28 cellular contexts compared by ENCODE assay signal in the genomic region with DNA sequence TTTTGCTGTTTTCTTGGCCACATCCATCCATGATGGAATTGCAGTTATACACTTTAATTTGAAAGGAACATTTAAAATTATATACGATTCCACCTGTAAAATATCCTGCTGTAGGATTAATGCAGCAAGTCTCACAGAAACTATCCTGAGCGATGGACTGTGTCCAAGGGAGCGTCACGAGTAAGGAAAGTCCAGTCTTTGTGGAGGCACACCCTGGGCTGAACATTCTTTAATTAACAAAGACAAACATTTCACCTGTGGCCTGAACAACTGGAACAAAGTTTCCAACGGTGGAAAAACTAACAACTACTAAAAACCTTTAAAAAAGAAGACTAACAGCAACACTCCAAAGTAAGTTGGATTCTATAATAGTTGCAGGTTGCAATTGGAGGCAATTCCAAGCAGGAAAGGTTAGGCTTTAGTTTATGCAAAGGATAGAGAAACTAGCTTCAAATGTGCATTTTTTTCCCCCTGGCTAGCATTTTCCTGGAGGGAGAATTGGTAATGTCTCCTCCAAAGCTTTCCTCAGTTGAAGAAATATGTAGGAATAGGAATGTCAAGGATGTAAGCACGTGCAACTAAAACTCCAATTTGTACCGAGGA. TPM values are rescaled to one million over a fixed set of nuclear protein-coding genes. Genes with fewer than 3 reads are reported as not detected.
A peak's percentile ranks its signal among the peaks of the same experiment; 100 is the strongest.
DNase-seq lines count a peak whose midpoint lies in the region; ATAC-seq and TF ChIP-seq lines count a peak whose summit lies in the region.
"Had no signal": no experiment of that assay in that cellular context is flagged by ENCODE, and none has a peak within 500 bp of the region (broad histone marks: within the 10 kb centered on the region; RNA-seq: fewer than 3 reads in every experiment).

No MANE protein-coding gene starts in this region.

- no peaks in the 10 kb centered on the region for H3K36me3 Mint-ChIP-seq in chondrocyte (ENCODE audit: low read depth)
- H3K36me3 Mint-ChIP-seq: activated CD8-positive, alpha-beta memory T cell treated with anti-CD3 and anti-CD28 coated beads, Interleukin-2, amount 10 ng/mL, durations not matched to agents 7 days and 5 days; CD8-positive, alpha-beta T cell had no signal

- H3K27ac Mint-ChIP-seq in chondrocyte (ENCODE audit: unreplicated experiment): peak overlapping the region; percentile 14
- H3K27ac Mint-ChIP-seq: activated CD4-positive, alpha-beta T cell treated with anti-CD3 and anti-CD28 coated beads, Interleukin-2, amount 10 ng/mL, durations not matched to agents 24 days and 14 days; activated CD8-positive, alpha-beta memory T cell treated with anti-CD3 and anti-CD28 coated beads, Interleukin-2, amount 10 ng/mL, durations not matched to agents 7 days and 5 days; CD8-positive, alpha-beta T cell; nephron progenitor cell; T-helper 1 cell treated with Interleukin-12 subunit alpha and Interleukin-12 subunit beta and Interleukin-4 antibody, amounts not matched to agents 30 μg/mL and 1 μg/mL, for 36 hours had no signal

- 29 to 55% (median 45%) methylated on average over 7 of the region's 7 CpGs for WGBS in stomach, 5 donors

- H3K9me3 ChIP-seq in stomach: no peaks in the 10 kb centered on the region
- H3K9me3 ChIP-seq: gastrocnemius medialis, HAP-1, suprapubic skin, vagina had no signal

- no peak for TF ChIP-seq CTCF in chondrocyte (IDR thresholded peaks at IDR 0.05)
- no peak for TF ChIP-seq CTCF in stomach (IDR thresholded peaks at IDR 0.05)

- H3K27ac ChIP-seq in stomach: peak overlapping the region in 4 of 5 donors; percentile 47 to 73 (median 62)
- H3K27ac ChIP-seq: cardiac muscle cell, gastrocnemius medialis, suprapubic skin, vagina, VCaP had no signal

- H3K27me3 ChIP-seq in stomach: no peaks in the 10 kb centered on the region
- H3K27me3 ChIP-seq: cardiac muscle cell, gastrocnemius medialis, suprapubic skin, vagina had no signal

- H3K4me3 Mint-ChIP-seq in chondrocyte (ENCODE audit: unreplicated experiment): no peak overlapping the region
- H3K4me3 Mint-ChIP-seq: activated CD4-positive, alpha-beta T cell treated with anti-CD3 and anti-CD28 coated beads, Interleukin-2, amount 10 ng/mL, durations not matched to agents 24 days and 14 days; activated CD8-positive, alpha-beta memory T cell treated with anti-CD3 and anti-CD28 coated beads, Interleukin-2, amount 10 ng/mL, durations not matched to agents 7 days and 5 days; CD8-positive, alpha-beta T cell; nephron progenitor cell; T-helper 1 cell treated with Interleukin-12 subunit alpha and Interleukin-12 subunit beta and Interleukin-4 antibody, amounts not matched to agents 30 μg/mL and 1 μg/mL, for 36 hours had no signal

- DNase-seq in HT-29 (ENCODE audit: low spot score): peak; percentile 55
- DNase-seq in chondrocyte (ENCODE audit: low spot score): no peak
- DNase-seq in left kidney (ENCODE audit: low read depth, low spot score): peak; percentile 15
- peak; percentile 83 for DNase-seq in stomach
- no peak for DNase-seq in HCEC 1CT
- no peak for DNase-seq in NCI-H1048 (lab: John Stamatoyannopoulos, UW)
- DNase-seq: activated CD4-positive, alpha-beta T cell treated with anti-CD3 and anti-CD28 coated beads, Interleukin-2, amount 10 ng/mL, durations not matched to agents 24 days and 14 days; activated CD8-positive, alpha-beta memory T cell treated with anti-CD3 and anti-CD28 coated beads, Interleukin-2, amount 10 ng/mL, durations not matched to agents 7 days and 5 days; activated naive CD4-positive, alpha-beta T cell treated with anti-CD3 and anti-CD28 coated beads, Interleukin-2, amount 50 U/mL, for 16 hours; CD8-positive, alpha-beta T cell; DMS53; gastrocnemius medialis; GF-D8; kidney glomerular epithelial cell; NCI-H1694 treated with DMSO at 0.1 percent for 48 hours; NCI-H226; NCI-H82; nephron progenitor cell; OCI-M1; stimulated activated CD4-positive, alpha-beta T cell treated with anti-CD3 and anti-CD28 coated beads, Interleukin-1b, Interleukin-23, amount 100 ng/mL, for 48 hours had no signal

- no peaks in the 10 kb centered on the region for H3K9me3 Mint-ChIP-seq in chondrocyte (ENCODE audit: low read depth)
- H3K9me3 Mint-ChIP-seq: activated CD4-positive, alpha-beta T cell treated with anti-CD3 and anti-CD28 coated beads, Interleukin-2, amount 10 ng/mL, durations not matched to agents 24 days and 14 days; CD8-positive, alpha-beta T cell; nephron progenitor cell; T-helper 1 cell treated with Interleukin-12 subunit alpha and Interleukin-12 subunit beta and Interleukin-4 antibody, amounts not matched to agents 30 μg/mL and 1 μg/mL, for 36 hours had no signal

- no peaks in the 10 kb centered on the region for H3K36me3 ChIP-seq in stomach
- H3K36me3 ChIP-seq: cardiac muscle cell, gastrocnemius medialis, HAP-1, suprapubic skin, vagina had no signal

- peaks cover 2% of the 10 kb centered on the region for H3K27me3 Mint-ChIP-seq in chondrocyte (ENCODE audit: low read depth)

- intact Hi-C loops in stomach (cut with DNase I; ENCODE audit: low total_unique reads): loop anchor here (5.0 to 10.0 kb wide), 2 partner anchors 159 to 296 kb away; no protein-coding TSS in a partner anchor

- no peak overlapping the region for H3K4me3 ChIP-seq in stomach
- H3K4me3 ChIP-seq: cardiac muscle cell, gastrocnemius medialis, HAP-1, suprapubic skin, vagina had no signal

- no peak for TF ChIP-seq EP300 in stomach (IDR thresholded peaks at IDR 0.05)

- TF ChIP-seq POLR2A in stomach (IDR thresholded peaks at IDR 0.05): no peak

- ATAC-seq in GM21515 (IDR thresholded peaks at IDR 0.05; ENCODE audit: unreplicated experiment): no peak
- ATAC-seq: activated CD8-positive, alpha-beta memory T cell treated with anti-CD3 and anti-CD28 coated beads, Interleukin-2, amount 10 ng/mL, durations not matched to agents 7 days and 5 days; CD8-positive, alpha-beta T cell; gastrocnemius medialis had no signal

- peaks cover 0 to 11% (median 3%) of the 10 kb centered on the region in 4 donors for H3K4me1 ChIP-seq in stomach
- H3K4me1 ChIP-seq: gastrocnemius medialis, HAP-1, vagina had no signal

- H3K4me1 Mint-ChIP-seq in chondrocyte (ENCODE audit: low read depth): peaks cover 9% of the 10 kb centered on the region
- H3K4me1 Mint-ChIP-seq: activated CD8-positive, alpha-beta memory T cell treated with anti-CD3 and anti-CD28 coated beads, Interleukin-2, amount 10 ng/mL, durations not matched to agents 7 days and 5 days; nephron progenitor cell had no signal

RNA-seq across cellular contexts. Expression of gene EREG, which starts 11.0 kb away (rescaled TPM):
- total RNA-seq in HT-29 (2014; rRNA removed; shearing (Covaris generic)): 67.4 and 74.0 TPM in 2 replicates
- total RNA-seq in chondrocyte (not detected in 3 replicates), stomach (1 to 10 TPM in 1 of 5 donors, not detected in 4; 1.8 TPM)
- polyA plus RNA-seq in stomach: under 1 TPM in 2 of 3 donors, not detected in 1; 0.62 to 0.73 TPM
- total RNA-seq: activated CD4-positive, alpha-beta T cell treated with anti-CD3 and anti-CD28 coated beads, Interleukin-2, amount 10 ng/mL, durations not matched to agents 24 days and 14 days; activated CD8-positive, alpha-beta memory T cell treated with anti-CD3 and anti-CD28 coated beads, Interleukin-2, amount 10 ng/mL, durations not matched to agents 7 days and 5 days; cardiac muscle cell; SK-MEL-5 had no signal
- polyA plus RNA-seq: cardiac muscle cell had no signal

Comparison
In these comparisons a context has a peak if more than half of its experiments do, and no peak if none do; other contexts are left out.
1. DNase-seq: peak in HT-29 (single experiment), left kidney (single experiment) and stomach (single experiment); none in chondrocyte (single experiment), HCEC 1CT (single experiment) and NCI-H1048 (single experiment).
2. RNA of gene EREG, which starts 11.0 kb away (total RNA-seq): 67.4 to 74.0 TPM in HT-29; not detected in chondrocyte and 1.8 TPM in stomach; every median in the first group is over 10 times any median in the second.